ENCODE assay signal across 31 cellular contexts in genomic region chr11:71191201-71191600, GRCh38.
"Had no signal": no experiment of that assay in that cellular context is flagged by ENCODE, and none has a peak within 500 bp of the region (broad histone marks: within the 10 kb centered on the region; RNA-seq: fewer than 3 reads in every experiment).

No MANE protein-coding gene starts in this region.

- H3K4me1 Mint-ChIP-seq: activated B cell treated with CpG ODN at 0.5 μM for 24 hours; activated CD4-positive, alpha-beta memory T cell treated with anti-CD3 and anti-CD28 coated beads, Interleukin-2, amount 10 ng/mL, durations not matched to agents 7 days and 5 days; activated CD8-positive, alpha-beta memory T cell treated with anti-CD3 and anti-CD28 coated beads, Interleukin-2, amount 10 ng/mL, durations not matched to agents 7 days and 5 days; activated naive CD4-positive, alpha-beta T cell treated with anti-CD3 and anti-CD28 coated beads, Interleukin-2, amount 50 U/mL, for 24 hours; activated naive CD8-positive, alpha-beta T cell treated with anti-CD3 and anti-CD28 coated beads, Interleukin-2, amount 10 ng/mL, durations not matched to agents 7 days and 5 days; IgD-negative memory B cell had no signal

- H3K4me1 ChIP-seq: body of pancreas, breast epithelium had no signal

- H3K27me3 ChIP-seq: body of pancreas, breast epithelium had no signal

- ATAC-seq: activated CD8-positive, alpha-beta memory T cell treated with anti-CD3 and anti-CD28 coated beads, Interleukin-2, amount 10 ng/mL, durations not matched to agents 7 days and 5 days; body of pancreas had no signal

- H3K4me3 ChIP-seq: body of pancreas, breast epithelium, PC-9 had no signal

- H3K36me3 ChIP-seq: breast epithelium had no signal

- H3K27ac ChIP-seq: body of pancreas, breast epithelium, PC-9, RWPE1 had no signal

- H3K9me3 Mint-ChIP-seq: activated B cell treated with CpG ODN at 0.5 μM for 24 hours; activated CD4-positive, alpha-beta memory T cell treated with anti-CD3 and anti-CD28 coated beads, Interleukin-2, amount 10 ng/mL, durations not matched to agents 7 days and 5 days; activated naive CD4-positive, alpha-beta T cell treated with anti-CD3 and anti-CD28 coated beads, Interleukin-2, amount 50 U/mL, for 24 hours; activated naive CD8-positive, alpha-beta T cell treated with anti-CD3 and anti-CD28 coated beads, Interleukin-2, amount 10 ng/mL, durations not matched to agents 7 days and 5 days; IgD-negative memory B cell had no signal

- H3K27me3 Mint-ChIP-seq: activated CD4-positive, alpha-beta memory T cell treated with anti-CD3 and anti-CD28 coated beads, Interleukin-2, amount 10 ng/mL, durations not matched to agents 7 days and 5 days; activated CD8-positive, alpha-beta memory T cell treated with anti-CD3 and anti-CD28 coated beads, Interleukin-2, amount 10 ng/mL, durations not matched to agents 7 days and 5 days; activated naive CD4-positive, alpha-beta T cell treated with anti-CD3 and anti-CD28 coated beads, Interleukin-2, amount 50 U/mL, for 24 hours; activated naive CD8-positive, alpha-beta T cell treated with anti-CD3 and anti-CD28 coated beads, Interleukin-2, amount 10 ng/mL, durations not matched to agents 7 days and 5 days had no signal

- H3K27ac Mint-ChIP-seq: activated B cell treated with CpG ODN at 0.5 μM for 24 hours; activated CD4-positive, alpha-beta memory T cell treated with anti-CD3 and anti-CD28 coated beads, Interleukin-2, amount 10 ng/mL, durations not matched to agents 7 days and 5 days; activated CD8-positive, alpha-beta memory T cell treated with anti-CD3 and anti-CD28 coated beads, Interleukin-2, amount 10 ng/mL, durations not matched to agents 7 days and 5 days; activated naive CD4-positive, alpha-beta T cell treated with anti-CD3 and anti-CD28 coated beads, Interleukin-2, amount 50 U/mL, for 24 hours; activated naive CD8-positive, alpha-beta T cell treated with anti-CD3 and anti-CD28 coated beads, Interleukin-2, amount 10 ng/mL, durations not matched to agents 7 days and 5 days; IgD-negative memory B cell had no signal

- H3K4me3 Mint-ChIP-seq: activated B cell treated with CpG ODN at 0.5 μM for 24 hours; activated CD4-positive, alpha-beta memory T cell treated with anti-CD3 and anti-CD28 coated beads, Interleukin-2, amount 10 ng/mL, durations not matched to agents 7 days and 5 days; activated CD8-positive, alpha-beta memory T cell treated with anti-CD3 and anti-CD28 coated beads, Interleukin-2, amount 10 ng/mL, durations not matched to agents 7 days and 5 days; activated naive CD4-positive, alpha-beta T cell treated with anti-CD3 and anti-CD28 coated beads, Interleukin-2, amount 50 U/mL, for 24 hours; activated naive CD8-positive, alpha-beta T cell treated with anti-CD3 and anti-CD28 coated beads, Interleukin-2, amount 10 ng/mL, durations not matched to agents 7 days and 5 days; IgD-negative memory B cell had no signal

- H3K36me3 Mint-ChIP-seq: activated CD8-positive, alpha-beta memory T cell treated with anti-CD3 and anti-CD28 coated beads, Interleukin-2, amount 10 ng/mL, durations not matched to agents 7 days and 5 days; activated naive CD4-positive, alpha-beta T cell treated with anti-CD3 and anti-CD28 coated beads, Interleukin-2, amount 50 U/mL, for 24 hours; activated naive CD8-positive, alpha-beta T cell treated with anti-CD3 and anti-CD28 coated beads, Interleukin-2, amount 10 ng/mL, durations not matched to agents 7 days and 5 days; IgD-negative memory B cell had no signal

- DNase-seq: activated B cell treated with CpG ODN at 0.5 μM for 24 hours; activated CD4-positive, alpha-beta memory T cell treated with anti-CD3 and anti-CD28 coated beads, Interleukin-2, amount 10 ng/mL, durations not matched to agents 7 days and 5 days; activated CD4-positive, alpha-beta T cell treated with anti-CD3 and anti-CD28 coated beads for 4 hours; activated CD4-positive, CD25-positive, alpha-beta regulatory T cell treated with anti-CD3 and anti-CD28 coated beads, Interleukin-2, amount 50 U/mL, for 72 hours; activated CD8-positive, alpha-beta memory T cell treated with anti-CD3 and anti-CD28 coated beads for 24 hours; activated CD8-positive, alpha-beta memory T cell treated with anti-CD3 and anti-CD28 coated beads, Interleukin-2, amount 10 ng/mL, durations not matched to agents 7 days and 5 days; activated CD8-positive, alpha-beta memory T cell treated with anti-CD3 and anti-CD28 coated beads, Interleukin-2, amount 50 U/mL, for 48 hours; activated gamma-delta T cell; activated naive CD4-positive, alpha-beta T cell treated with Interleukin-2 at 50 U/mL for 16 hours; activated naive CD8-positive, alpha-beta T cell treated with anti-CD3 and anti-CD28 coated beads, Interleukin-2, amount 10 ng/mL, durations not matched to agents 7 days and 5 days; activated T-cell treated with anti-CD3 and anti-CD28 coated beads, Interleukin-2, amount 50 U/mL, for 48 hours; amygdala; body of pancreas; Karpas-422; KBM-7; NCI-H1048; NCI-H1436 treated with DMSO at 0.1 percent for 48 hours; NCI-H1694 treated with DMSO at 0.1 percent for 48 hours; NCI-H2029; NCI-H345; NCI-H524 treated with DMSO at 0.1 percent for 48 hours; PC-9; Right ventricle myocardium superior; SW 1271; T-helper 1 cell; T-helper 2 cell; T-helper 9 cell had no signal

- H3K9me3 ChIP-seq: body of pancreas, breast epithelium had no signal
